Comparison of ENCODE assay signal across 16 cellular contexts in the genomic region with DNA sequence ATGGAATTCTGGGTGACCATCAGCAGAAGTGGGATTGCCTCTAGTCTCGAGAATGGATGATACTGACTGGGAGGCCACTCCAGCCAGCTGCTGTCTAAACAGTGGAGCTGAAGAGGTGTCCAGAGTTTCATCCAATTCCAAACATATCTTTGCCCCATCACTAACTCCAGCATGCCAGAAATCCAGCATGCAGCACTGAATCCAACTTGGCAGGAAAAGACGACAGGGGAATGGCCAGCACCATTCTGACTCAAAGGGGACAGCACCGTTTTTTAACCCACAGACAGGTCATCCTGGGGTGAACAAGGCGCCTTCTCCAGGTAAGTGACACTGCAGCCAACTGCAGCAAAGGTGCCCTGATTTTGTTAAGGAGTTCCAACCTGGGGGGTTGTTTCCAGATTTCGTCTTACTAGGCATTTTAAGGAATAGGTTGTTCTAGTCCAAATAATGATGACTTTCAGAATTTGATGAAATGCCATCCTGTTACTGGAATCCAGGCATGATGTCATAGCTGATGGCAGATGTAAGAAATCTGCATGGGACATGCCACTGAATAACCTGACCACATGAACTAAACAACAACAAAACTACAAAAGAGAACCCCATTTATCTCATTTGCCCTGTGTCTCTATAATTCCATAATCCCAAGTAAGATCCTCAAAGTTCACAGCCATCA. TPM values are rescaled to one million over a fixed set of nuclear protein-coding genes. Genes with fewer than 3 reads are reported as not detected.
DNase-seq lines count a peak whose midpoint lies in the region; ATAC-seq, FAIRE-seq and TF ChIP-seq lines count a peak whose summit lies in the region.
"Had no signal": no experiment of that assay in that cellular context is flagged by ENCODE, and none has a peak within 500 bp of the region (broad histone marks: within the 10 kb centered on the region; RNA-seq: fewer than 3 reads in every experiment).

No MANE protein-coding gene starts in this region.

- H3K4me3 ChIP-seq in AG10803 (ENCODE audit: low read length), result no peak overlapping the region
- H3K4me3 ChIP-seq in H1 (ENCODE audit: extremely low read depth in 1 of 4, insufficient read depth in 2 of 4, low read depth in 3 of 4, low read length in 4 of 4), result no peak overlapping the region
- H3K4me3 ChIP-seq in lower lobe of right lung, result no peak overlapping the region
- H3K4me3 ChIP-seq: SJSA1 had no signal

- intact Hi-C loops in lower lobe of right lung (cut with DNase I), result no loop called here

- 0 out of 2 replicates have a peak overlapping the region, but pooled peaks have one; percentile 21 for H2BK20ac ChIP-seq in H1 (ENCODE audit: low read length)

- no peak for TF ChIP-seq POLR2A in H1 (IDR thresholded peaks at IDR 0.05; ENCODE audit: control extremely low read depth in 1 of 2, low read depth in 2 of 2, low read length in 2 of 2)

- no peak overlapping the region for H3K14ac ChIP-seq in H1 (ENCODE audit: insufficient read length)

- H3K4me1 ChIP-seq in H1 (replicated peaks in 1 of 4; ENCODE audit: control insufficient read depth in 3 of 4, insufficient read depth in 4 of 4, low read length in 3 of 4) (peaks cover 0 to 8% (median 2%) of the 10 kb centered on the region in 4 experiments; a peak in 5 of 7 replicates), lower lobe of right lung (no peaks in the 10 kb centered on the region)
- H3K4me1 ChIP-seq: SJSA1 had no signal

- peak; percentile 14 to 47 for ATAC-seq in lower lobe of right lung
- ATAC-seq in GM18502 (IDR thresholded peaks at IDR 0.05; ENCODE audit: poor library complexity, unreplicated experiment), result no peak
- ATAC-seq: PC-3 had no signal

- no peak overlapping the region for H2BK120ac ChIP-seq in H1 (replicated peaks; ENCODE audit: low read depth, low read length)

- TF ChIP-seq EP300 in H1 (IDR thresholded peaks at IDR 0.05; ENCODE audit: borderline replicate concordance in 1 of 2, low read depth in 2 of 2, low read length in 2 of 2), result no peak

- no peak overlapping the region for H3K9ac ChIP-seq in H1 (replicated peaks in 1 of 4; ENCODE audit: extremely low read depth in 1 of 4, low read depth in 3 of 4, low read length in 3 of 4)

- no peak overlapping the region for H3K23ac ChIP-seq in H1 (ENCODE audit: insufficient read length)

- no peak for FAIRE-seq in H1 (lab: Jason Lieb, UNC)

- POLR2A ChIA-PET in H1 (lab: Charles Lee; ENCODE audit: partially characterized antibody), result interaction anchor here (0.6 to 1.2 kb wide), 2 partner anchors 11 to 15 kb away, joined by 3 to 4 read pairs; no protein-coding TSS in a partner anchor

- DNase-seq in AG10803 (ENCODE audit: low read depth), result peak; percentile 34
- no peak for DNase-seq in H1 (ENCODE audit: low read depth in 1 of 2, low spot score in 2 of 2)
- DNase-seq in lower lobe of right lung, result no peak
- no peak for DNase-seq in AG20443 (ENCODE audit: low spot score)
- DNase-seq in COLO829 (ENCODE audit: low spot score), result no peak
- no peak for DNase-seq in activated CD8-positive, alpha-beta memory T cell treated with anti-CD3 and anti-CD28 coated beads, Interleukin-2, amount 50 U/mL, for 4 hours
- DNase-seq: HCEC 1CT, KG1, NCI-H1436, NCI-H2029, NCI-H446 treated with DMSO at 0.1 percent for 48 hours, NCI-H774 had no signal

- peaks cover 0 to 3% (median 0%) of the 10 kb centered on the region in 4 experiments; a peak in 3 of 8 replicates for H3K36me3 ChIP-seq in H1 (ENCODE audit: control insufficient read depth in 2 of 4, insufficient read depth in 4 of 4, low read length in 3 of 4)
- H3K36me3 ChIP-seq in lower lobe of right lung, result no peaks in the 10 kb centered on the region
- H3K36me3 ChIP-seq: SJSA1 had no signal

- H3K18ac ChIP-seq in H1 (ENCODE audit: extremely low read depth, low read length), result peak overlapping the region; percentile 4; the same call in 1 of the 2 replicates

- H4K8ac ChIP-seq in H1 (ENCODE audit: extremely low read depth, insufficient read depth, low read length), result no peak overlapping the region

- no peak overlapping the region for H2AFZ ChIP-seq in H1 (ENCODE audit: low read length)

- H3K79me1 ChIP-seq in H1 (ENCODE audit: low read depth, low read length), result no peaks in the 10 kb centered on the region

- H4K20me1 ChIP-seq in H1 (replicated peaks in 1 of 2; ENCODE audit: control insufficient read depth in 1 of 2, insufficient read depth in 2 of 2, low read length in 2 of 2), result no peaks in the 10 kb centered on the region

- H3K27ac ChIP-seq in angular gyrus (ENCODE audit: low read depth, low read length) (peak overlapping the region; percentile 24), H1 (ENCODE audit: low read depth, low read length) (no peak overlapping the region), lower lobe of right lung (no peak overlapping the region)
- H3K27ac ChIP-seq: SJSA1 had no signal

- no peaks in the 10 kb centered on the region for H3K9me3 ChIP-seq in H1 (ENCODE audit: insufficient read depth in 2 of 2, low read depth in 1 of 2, low read length in 1 of 2)
- no peaks in the 10 kb centered on the region for H3K9me3 ChIP-seq in lower lobe of right lung
- H3K9me3 ChIP-seq: SJSA1 had no signal

- no peak for TF ChIP-seq RAD21 in H1 (IDR thresholded peaks at IDR 0.05 in 1 of 2, conservative IDR thresholded peaks at IDR 0.05 in 1 of 2; ENCODE audit: low read depth in 2 of 2, low read length in 2 of 2)

- no peak overlapping the region for H4K5ac ChIP-seq in H1 (ENCODE audit: insufficient read length, low read depth, low read length)

- CTCF ChIA-PET in H1 (lab: Charles Lee; ENCODE audit: partially characterized antibody), result interaction anchor here (0.7 to 2.5 kb wide), 5 partner anchors 11 to 33 kb away, joined by 3 to 10 read pairs (median 3); no protein-coding TSS in a partner anchor

- H3K27me3 ChIP-seq in H1 (replicated peaks in 1 of 4; ENCODE audit: control insufficient read depth in 3 of 4, extremely low read depth in 1 of 4, insufficient read depth in 3 of 4, low read length in 3 of 4) (no peaks in the 10 kb centered on the region), lower lobe of right lung (ENCODE audit: low read depth) (no peaks in the 10 kb centered on the region)
- H3K27me3 ChIP-seq: SJSA1 had no signal

- no peak overlapping the region for H2BK15ac ChIP-seq in H1 (ENCODE audit: low read length)

- H2BK5ac ChIP-seq in H1 (ENCODE audit: low read depth, low read length), result no peak overlapping the region

- H2AK5ac ChIP-seq in H1 (ENCODE audit: low read depth, low read length), result no peak overlapping the region

- H3K56ac ChIP-seq in H1 (replicated peaks; ENCODE audit: insufficient read length, low read depth, low read length), result no peak overlapping the region

- WGBS in H1 (ENCODE audit: extremely low coverage in 1 of 2, insufficient coverage in 1 of 2, insufficient read length in 1 of 2, insufficient replicate concordance in 2 of 2, low coverage in 1 of 2, low lambda C conversion rate in 2 of 2, missing lambda C conversion rate in 1 of 2), 2 experiments, result 85% methylated on average over 5 of the region's 5 CpGs; no CpG with 5 or more reads in 1 of the 2 experiments

- no peak overlapping the region for H2BK12ac ChIP-seq in H1 (ENCODE audit: low read depth, low read length)

- no peak for TF ChIP-seq CTCF in AG10803 (conservative IDR thresholded peaks at IDR 0.05; ENCODE audit: low read length)
- no peak for TF ChIP-seq CTCF in H1 (IDR thresholded peaks at IDR 0.05; ENCODE audit: control extremely low read depth in 1 of 3, insufficient read depth in 1 of 3, low read depth in 1 of 3, low read length in 3 of 3)
- no peak for TF ChIP-seq CTCF in lower lobe of right lung (IDR thresholded peaks at IDR 0.05)

- H4K91ac ChIP-seq in H1 (replicated peaks; ENCODE audit: insufficient read length, low read length), result no peak overlapping the region

- H3K23me2 ChIP-seq in H1 (ENCODE audit: low read depth, low read length), result no peaks in the 10 kb centered on the region

- no peak overlapping the region for H3K4ac ChIP-seq in H1 (replicated peaks; ENCODE audit: insufficient read length, low read depth, low read length)

- no peak overlapping the region for H3K4me2 ChIP-seq in H1 (ENCODE audit: insufficient read depth in 1 of 2, low read depth in 2 of 2, low read length in 2 of 2)

- no peaks in the 10 kb centered on the region for H3K79me2 ChIP-seq in H1 (ENCODE audit: control insufficient read depth in 1 of 2, insufficient read depth in 2 of 2, low read length in 2 of 2)

TF ChIP-seq in H1, 55 proteins besides CTCF, POLR2A, EP300 and RAD21:
- TF ChIP-seq POLR2AphosphoS5 (IDR thresholded peaks at IDR 0.05; ENCODE audit: low read depth, low read length), result no peak
TF ChIP-seq in H1: peak in this region for 0.

RNA-seq across cellular contexts. Expression of a gene that starts 32.3 kb away (rescaled TPM):
- total RNA-seq in H1 (2021; fragmentation: NEBNext Ultra II Directional; extraction: Animal tissue kit (Norgen Biotek cat#: 25700)), result 51.6 and 59.6 TPM in 2 replicates
- 72.5 and 73.6 TPM in 2 replicates for polyA plus RNA-seq in H1 (2011; rRNA removed)
- polyA plus RNA-seq in H1 (2011; cell fraction: cytosol; rRNA removed), result 69.3 TPM
- 53.1 TPM for polyA plus RNA-seq in H1 (2011; cell fraction: nucleus; rRNA removed)
- 69.0 to 94.2 TPM (median 84.4 TPM) in 4 replicates for polyA plus RNA-seq in H1 (2012, experiment 1 of 2)
- 76.4 TPM for polyA plus RNA-seq in H1 (2012, experiment 2 of 2)
- polyA plus RNA-seq in H1 (2013, experiment 1 of 2), result 27.6 TPM
- polyA plus RNA-seq in H1 (2013, experiment 2 of 2), result 30.0 TPM
- 28.2 and 34.7 TPM in 2 replicates for polyA minus RNA-seq in H1 (2011; rRNA and poly(A)+ RNA removed)
- polyA minus RNA-seq in H1 (2011; cell fraction: cytosol; rRNA and poly(A)+ RNA removed), result 28.4 TPM
- polyA minus RNA-seq in H1 (2011; cell fraction: nucleus; rRNA and poly(A)+ RNA removed), result 23.8 TPM
- 23.4 TPM for total RNA-seq in lower lobe of right lung
- total RNA-seq: SJSA1 had no signal
